8 cellular contexts compared by ENCODE assay signal in genomic region chr19:17555480-17555928, GRCh38. TPM values are rescaled to one million over a fixed set of nuclear protein-coding genes. Genes with fewer than 3 reads are reported as not detected.
DNase-seq lines count a peak whose midpoint lies in the region; ATAC-seq and TF ChIP-seq lines count a peak whose summit lies in the region.

Gene COLGALT1 (plus strand): TSS chr19:17555649. CDS start chr19:17555714, 65 bp downstream.

- H3K9me3 Mint-ChIP-seq in Calu3 (ENCODE audit: low read depth, unreplicated experiment), result no peaks in the 10 kb centered on the region

- no TSS peak for BruUV-seq in Calu3 (replicated peaks; lab: Mats Ljungman, UMichigan)
- BruUV-seq in PC-3 (replicated peaks; lab: Mats Ljungman, UMichigan), result no TSS peak

- H3K9ac ChIP-seq in PC-3 (ENCODE audit: low read length), result peak within 1 kb of the TSS; percentile 89

- peak within 1 kb of the TSS; percentile 81 for H3K4me3 Mint-ChIP-seq in Calu3 (ENCODE audit: low read depth, unreplicated experiment)

- peak within 1 kb of the TSS; percentile 94 for H3K4me2 ChIP-seq in PC-3 (ENCODE audit: low read length)

- peaks cover 10% of the 10 kb centered on the region for H3F3A ChIP-seq in PC-3 (ENCODE audit: low read length, unreplicated experiment)

- peaks cover 20% of the 10 kb centered on the region for H3K79me2 ChIP-seq in PC-3 (ENCODE audit: low read length)

- H3K27ac ChIP-seq in PC-3 (ENCODE audit: low read length), result peak within 1 kb of the TSS; percentile 19

- peaks cover 20% of the 10 kb centered on the region for H3K36me3 Mint-ChIP-seq in Calu3 (ENCODE audit: insufficient read depth, unreplicated experiment)

- peak; percentile 89 for ATAC-seq in GM21529 (IDR thresholded peaks at IDR 0.05; ENCODE audit: unreplicated experiment)
- ATAC-seq in PC-3, result peak; percentile 93
- peak; percentile 98 for ATAC-seq in mucosa of descending colon

- DNase-seq in Calu3 (peak; percentile 95), PC-3 (peak; percentile 96), activated T-cell treated with anti-CD3 and anti-CD28 coated beads for 4 hours (peak; percentile 99), epithelial cell of esophagus (ENCODE audit: low read depth) (peak; percentile 99), mucosa of descending colon (peak; percentile 98 to 100 (median 99))
- DNase-seq in Jurkat, Clone E6-1 (ENCODE audit: low read depth, low spot score), result peak; percentile 98
- DNase-seq in stimulated activated CD8-positive, alpha-beta memory T cell treated with anti-CD3 and anti-CD28 coated beads, Interleukin-4, amount 100 ng/mL, for 1 hour (ENCODE audit: low read depth in 2 of 2, low spot score in 1 of 2), result peak; percentile 97

- no peaks in the 10 kb centered on the region for H3K27me3 ChIP-seq in PC-3 (ENCODE audit: low read length)

- intact Hi-C loops in Calu3 (cut with micrococcal nuclease; ENCODE audit: unreplicated experiment) (no loop called here), PC-3 (cut with micrococcal nuclease) (no loop called here), mucosa of descending colon (cut with DNase I, micrococcal nuclease) (no loop called here)

- H3K4me3 ChIP-seq in Jurkat, Clone E6-1 (ENCODE audit: low read length), result peak within 1 kb of the TSS; percentile 72
- H3K4me3 ChIP-seq in PC-3 (ENCODE audit: low read length) (peak within 1 kb of the TSS; percentile 96), epithelial cell of esophagus (ENCODE audit: low read length) (peak within 1 kb of the TSS; percentile 86), mucosa of descending colon (peak within 1 kb of the TSS; percentile 96)

- H4K20me1 ChIP-seq in PC-3 (ENCODE audit: low read length), result no peaks in the 10 kb centered on the region

- H2AFZ ChIP-seq in PC-3 (ENCODE audit: low read length), result peak within 1 kb of the TSS; percentile 91

- H3K4me1 Mint-ChIP-seq in Calu3 (ENCODE audit: low read depth, unreplicated experiment), result no peaks in the 10 kb centered on the region

- H3K36me3 ChIP-seq in PC-3 (ENCODE audit: low read depth, low read length), result peaks cover 12% of the 10 kb centered on the region; the same call in 1 of the 2 replicates
- H3K36me3 ChIP-seq in mucosa of descending colon (ENCODE audit: low read depth), result no peaks in the 10 kb centered on the region

- no peaks in the 10 kb centered on the region for H3K9me2 ChIP-seq in PC-3 (replicated peaks; ENCODE audit: low read length)

- H3K9me3 ChIP-seq in PC-3 (ENCODE audit: low read length), result no peaks in the 10 kb centered on the region
- no peaks in the 10 kb centered on the region for H3K9me3 ChIP-seq in mucosa of descending colon

- no peaks in the 10 kb centered on the region for H3K27me3 Mint-ChIP-seq in Calu3 (ENCODE audit: unreplicated experiment)

- TF ChIP-seq CTCF in Calu3 (IDR thresholded peaks at IDR 0.05; ENCODE audit: unreplicated experiment) (no peak), PC-3 (conservative IDR thresholded peaks at IDR 0.05; ENCODE audit: low read depth, low read length) (no peak), epithelial cell of esophagus (IDR thresholded peaks at IDR 0.05; ENCODE audit: insufficient read depth, low read depth, low read length, missing control alignments) (no peak), mucosa of descending colon (IDR thresholded peaks at IDR 0.05) (no peak)

- POLR2A ChIA-PET in PC-3 (lab: Charles Lee; ENCODE audit: unreplicated experiment), result no interaction called here

- CTCF ChIA-PET in Calu3 (lab: Charles Lee) (no interaction called here), PC-3 (lab: Charles Lee) (no interaction called here)

- no peak within 1 kb of the TSS for H3K27ac Mint-ChIP-seq in Calu3 (ENCODE audit: unreplicated experiment)

- H3K4me1 ChIP-seq in PC-3 (ENCODE audit: insufficient read depth, low read length), result peaks cover 22% of the 10 kb centered on the region
- H3K4me1 ChIP-seq in mucosa of descending colon (ENCODE audit: low read depth), result peaks cover 10% of the 10 kb centered on the region

RNA-seq across cellular contexts. Expression of gene COLGALT1, which starts in this region (rescaled TPM):
- total RNA-seq in Calu3 (2022) (69.8 and 79.1 TPM in 2 replicates), PC-3 (2014; rRNA removed) (80.7 and 98.8 TPM in 2 replicates), mucosa of descending colon (10 to 100 TPM; 50.1 to 71.0 (median 50.8) TPM)
- 35.3 TPM for polyA plus RNA-seq in Jurkat, Clone E6-1 (2012; ENCODE audit: insufficient read depth, insufficient read length)

Comparison
In these comparisons a context has a peak if more than half of its experiments do, and no peak if none do; other contexts are left out.
1. Peak in every context shown above with its lines: DNase-seq, ATAC-seq, H3K4me3 ChIP-seq and H3K27ac ChIP-seq.